In genomic region chr3:180000500-180000899, GRCh38 we compare ENCODE assay signal across 26 cellular contexts. TPM values are rescaled to one million over a fixed set of nuclear protein-coding genes. Genes with fewer than 3 reads are reported as not detected.
"Had no signal": no experiment of that assay in that cellular context is flagged by ENCODE, and none has a peak within 500 bp of the region (broad histone marks: within the 10 kb centered on the region; RNA-seq: fewer than 3 reads in every experiment).

No MANE protein-coding gene starts in this region.

- H3K27ac ChIP-seq: colonic mucosa, esophagus muscularis mucosa, heart right ventricle, lower lobe of right lung, ovary, psoas muscle, skin epidermis, spleen, suprapubic skin, transverse colon, upper lobe of right lung, uterus had no signal

- H3K4me1 ChIP-seq: colonic mucosa, esophagus muscularis mucosa, heart right ventricle, lower lobe of right lung, psoas muscle, spleen, suprapubic skin, transverse colon, upper lobe of right lung, uterus had no signal

- H3K9me3 ChIP-seq: colonic mucosa, lower lobe of right lung, ovary, psoas muscle, suprapubic skin, transverse colon, upper lobe of right lung, uterus had no signal

- H3K27me3 ChIP-seq: colonic mucosa, esophagus muscularis mucosa, ovary, spleen, suprapubic skin, transverse colon, upper lobe of right lung, uterus had no signal

- DNase-seq: colonic mucosa; effector CD8-positive, alpha-beta T cell; endodermal cell; foreskin melanocyte; glutamatergic neuron; heart right ventricle; hippocampal formation; kidney glomerular epithelial cell; left ventricle myocardium superior; lower lobe of right lung; natural killer cell; occipital lobe; ovary; posterior cingulate gyrus; psoas muscle; spleen; stimulated activated CD4-positive, alpha-beta T cell treated with anti-CD3 and anti-CD28 coated beads, Interleukin-4, amount 100 ng/mL, for 4 hours; transverse colon; upper lobe of right lung; uterus had no signal

- H3K36me3 ChIP-seq: colonic mucosa, esophagus muscularis mucosa, heart right ventricle, lower lobe of right lung, ovary, spleen, suprapubic skin, transverse colon, upper lobe of right lung, uterus had no signal

- ATAC-seq: heart right ventricle; left ventricle myocardium superior; lower lobe of right lung; natural killer cell; psoas muscle; right cardiac atrium; stimulated activated memory B cell treated with anti-CD40 and anti-IgM and Interleukin-4, amounts not matched to agents 10 μg/mL and 1 μg/mL and 100 μg/mL, for 72 hours; upper lobe of right lung had no signal

- H3K4me3 ChIP-seq: colonic mucosa, esophagus muscularis mucosa, heart right ventricle, lower lobe of right lung, ovary, psoas muscle, skin epidermis, spleen, suprapubic skin, transverse colon, upper lobe of right lung, uterus had no signal

RNA-seq across cellular contexts. Expression of gene PEX5L, which starts 36.2 kb away (rescaled TPM):
- total RNA-seq: colonic mucosa, lower lobe of right lung, mononuclear cell, natural killer cell, psoas muscle had no signal
